In genomic region chr2:11539317-11540147, GRCh38 we compare ENCODE assay signal across 12 cellular contexts. TPM values are rescaled to one million over a fixed set of nuclear protein-coding genes. Genes with fewer than 3 reads are reported as not detected.
DNase-seq lines count a peak whose midpoint lies in the region; ATAC-seq, FAIRE-seq and TF ChIP-seq lines count a peak whose summit lies in the region.
"Had no signal": no experiment of that assay in that cellular context is flagged by ENCODE, and none has a peak within 500 bp of the region (broad histone marks: within the 10 kb centered on the region; RNA-seq: fewer than 3 reads in every experiment).

No MANE protein-coding gene starts in this region.

- no peak overlapping the region for H3K4me3 ChIP-seq in Panc1 (ENCODE audit: low read depth in 2 of 2, low read length in 2 of 2)
- H3K4me3 ChIP-seq in iPS-20b (ENCODE audit: low read length): peak overlapping the region; percentile 26; the same call in 1 of the 2 replicates

- no peak overlapping the region for H3K27ac ChIP-seq in Panc1 (ENCODE audit: low read length)
- peak overlapping the region; percentile 5 for H3K27ac ChIP-seq in iPS-20b (ENCODE audit: low read length)
- H3K27ac ChIP-seq in temporal lobe (ENCODE audit: low read depth, low read length): peak overlapping the region; percentile 18

- in situ Hi-C loops in Panc1 (cut with HindIII; ENCODE audit: low pct_unique_long_range_greater_than_20kb, low sequenced_read_pairs): no loop called here

- no peak for FAIRE-seq in HTR-8/SVneo (lab: Jason Lieb, UNC)
- FAIRE-seq: A204.1 had no signal

- H3K36me3 ChIP-seq in Panc1 (ENCODE audit: control insufficient read depth, insufficient read depth, low read length): no peaks in the 10 kb centered on the region
- H3K36me3 ChIP-seq in iPS-20b (ENCODE audit: insufficient read depth, low read depth, low read length): no peaks in the 10 kb centered on the region

- ATAC-seq in Panc1: 0 out of 2 replicates have a peak, but pooled peaks have one; percentile 11

- CTCF ChIA-PET in Panc1 (lab: Charles Lee): interaction anchor here (0.6 to 0.7 kb wide), 3 partner anchors 41 to 147 kb away, joined by 3 to 12 read pairs (median 5); no protein-coding TSS in a partner anchor

- peaks cover 16% of the 10 kb centered on the region for H3K27me3 ChIP-seq in Panc1 (ENCODE audit: control insufficient read depth, insufficient read depth, low read length)
- no peaks in the 10 kb centered on the region for H3K27me3 ChIP-seq in iPS-20b (ENCODE audit: insufficient read depth, low read length)

- no peaks in the 10 kb centered on the region for H3K9me3 ChIP-seq in Panc1 (ENCODE audit: control insufficient read depth, insufficient read depth, low read depth, low read length)
- H3K9me3 ChIP-seq in iPS-20b (ENCODE audit: insufficient read depth, low read depth, low read length): no peaks in the 10 kb centered on the region

- POLR2A ChIA-PET in Panc1 (lab: Charles Lee): no interaction called here

- TF ChIP-seq CTCF in Panc1 (IDR thresholded peaks at IDR 0.05): no peak

- no peaks in the 10 kb centered on the region for H3K4me1 ChIP-seq in Panc1 (ENCODE audit: control insufficient read depth, insufficient read depth, low read length)
- peaks cover 42% of the 10 kb centered on the region for H3K4me1 ChIP-seq in iPS-20b (ENCODE audit: insufficient read depth, low read length)

- no TSS peak for BruUV-seq in Panc1 (replicated peaks; lab: Mats Ljungman, UMichigan)

- intact Hi-C loops in Panc1 (cut with micrococcal nuclease; ENCODE audit: unreplicated experiment) (no loop called here), head of caudate nucleus (cut with DNase I) (no loop called here)

- DNase-seq in DMS 273 (lab: John Stamatoyannopoulos, UW; ENCODE audit: unreplicated experiment): peak; percentile 67
- no peak for DNase-seq in DMS 273 treated with DMSO at 0.1 percent for 48 hours (lab: John Stamatoyannopoulos, UW)
- no peak for DNase-seq in Panc1 (ENCODE audit: low read depth, low spot score)
- no peak for DNase-seq in head of caudate nucleus
- DNase-seq in HTR-8/SVneo (ENCODE audit: insufficient read length, low spot score): no peak
- no peak for DNase-seq in activated T-cell treated with anti-CD3 and anti-CD28 coated beads, Interleukin-2, amount 50 U/mL, for 1 hour
- DNase-seq: activated CD4-positive, alpha-beta T cell treated with anti-CD3 and anti-CD28 coated beads for 48 hours; GF-D8; RPMI8226 had no signal

- peak overlapping the region; percentile 17; the same call in 1 of the 2 replicates for H3K9ac ChIP-seq in iPS-20b (ENCODE audit: low read depth, low read length)

RNA-seq across cellular contexts. Expression of gene GREB1, which starts 5.7 kb away (rescaled TPM):
- total RNA-seq in Panc1 (2021; ENCODE audit: unreplicated experiment): 0.90 TPM
- 0.31 TPM for polyA plus RNA-seq in Panc1 (2012; ENCODE audit: insufficient read length)
- 3.0 TPM for total RNA-seq in temporal lobe
